In the genomic region with DNA sequence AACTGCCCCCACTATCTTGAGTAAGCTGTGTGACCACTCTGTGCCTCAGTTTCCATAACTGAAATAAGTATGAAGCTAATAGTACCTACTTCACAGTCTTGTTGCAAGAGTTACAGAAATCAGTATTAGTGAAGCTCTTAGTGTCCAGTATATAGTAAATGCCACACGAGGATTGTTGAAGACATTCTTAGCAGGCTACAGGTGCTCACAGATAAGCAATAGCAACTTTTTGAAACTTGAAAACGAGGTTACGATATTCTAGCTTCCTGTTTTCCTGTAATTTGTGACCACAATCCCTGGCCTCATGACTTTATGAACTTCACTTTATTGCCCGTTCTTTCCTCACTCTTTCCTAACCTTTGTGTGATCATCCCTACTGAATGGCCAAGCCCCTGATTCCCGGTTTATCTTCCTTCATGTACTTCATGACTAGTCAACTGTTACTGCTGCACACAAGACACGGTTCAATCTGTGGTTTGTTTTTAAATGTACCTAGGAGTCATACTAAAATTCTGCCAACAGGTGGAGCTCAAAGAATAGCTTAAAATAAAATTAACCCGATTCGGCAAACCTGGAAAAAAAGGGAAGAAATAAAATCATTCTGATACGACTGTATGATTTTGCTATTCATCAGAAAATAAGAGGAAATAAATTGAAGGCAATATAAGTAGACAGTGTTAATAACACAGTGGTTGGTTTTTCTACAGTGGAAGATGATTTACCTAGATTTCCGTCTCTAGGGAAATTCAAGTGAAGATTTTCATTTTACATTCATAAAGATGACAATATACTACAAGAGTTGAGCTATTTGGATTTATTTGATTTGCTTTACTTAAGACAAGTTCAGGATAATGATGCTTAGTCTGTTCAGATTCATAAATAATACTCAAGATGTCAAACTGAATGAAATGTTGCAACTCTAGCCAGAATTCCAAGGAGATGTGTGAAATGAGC, we compare ENCODE assay signal across 8 cellular contexts. TPM values are rescaled to one million over a fixed set of nuclear protein-coding genes. Genes with fewer than 3 reads are reported as not detected.
DNase-seq lines count a peak whose midpoint lies in the region; ATAC-seq and TF ChIP-seq lines count a peak whose summit lies in the region.

No MANE protein-coding gene starts in this region.

- no peaks in the 10 kb centered on the region for H3K27me3 Mint-ChIP-seq in T-helper 17 cell

- H3K4me1 ChIP-seq in psoas muscle: no peaks in the 10 kb centered on the region

- H3K27ac Mint-ChIP-seq in T-helper 17 cell: no peak overlapping the region

- H3K4me1 Mint-ChIP-seq in T-helper 17 cell: peaks cover 20% of the 10 kb centered on the region

- H3K36me3 ChIP-seq in psoas muscle (ENCODE audit: insufficient read depth in 1 of 2, low read depth in 1 of 2): no peaks in the 10 kb centered on the region

- no peaks in the 10 kb centered on the region for H3K9me3 ChIP-seq in T-helper 17 cell (ENCODE audit: control insufficient read depth, low read length, poor library complexity, severe bottlenecking)
- H3K9me3 ChIP-seq in psoas muscle: no peaks in the 10 kb centered on the region

- H3K27me3 ChIP-seq in psoas muscle (ENCODE audit: insufficient read depth in 3 of 3, low read length in 2 of 3): peaks cover 0 to 1% (median 0%) of the 10 kb centered on the region in 3 donors

- peak; percentile 54 for DNase-seq in DMS114 treated with DMSO at 0.1 percent for 48 hours (lab: John Stamatoyannopoulos, UW; ENCODE audit: unreplicated experiment)
- peak; percentile 47 for DNase-seq in NCI-H1105 treated with DMSO at 0.1 percent for 48 hours (lab: John Stamatoyannopoulos, UW)
- peak in 1 of 3 donors; percentile 6 for DNase-seq in T-helper 17 cell
- DNase-seq in foreskin fibroblast: peak; percentile 41 to 75
- DNase-seq in psoas muscle: no peak
- DNase-seq in cerebellar nuclear complex (lab: John Stamatoyannopoulos, UW): no peak

- ATAC-seq in GM21528 (IDR thresholded peaks at IDR 0.05; ENCODE audit: low FRiP score, unreplicated experiment) (peak; percentile 56), T-helper 17 cell (peak; percentile 74), psoas muscle (peak in 2 of 4 donors; percentile 34 to 38), HG03439 (IDR thresholded peaks at IDR 0.05; ENCODE audit: unreplicated experiment) (no peak)

- peaks cover 1% of the 10 kb centered on the region for H3K36me3 Mint-ChIP-seq in T-helper 17 cell (ENCODE audit: low read depth)

- H3K4me3 Mint-ChIP-seq in T-helper 17 cell: no peak overlapping the region

- H3K27ac ChIP-seq in psoas muscle: no peak overlapping the region

- H3K4me3 ChIP-seq in foreskin fibroblast (ENCODE audit: low read depth in 1 of 2, low read length in 2 of 2) (no peak overlapping the region), psoas muscle (no peak overlapping the region)

- intact Hi-C loops in psoas muscle (cut with DNase I): loop anchor here in 1 of 2 donors (5.0 to 10.0 kb wide), 2 partner anchors 105 to 473 kb away; no protein-coding TSS in a partner anchor

- peak; percentile 49 for TF ChIP-seq CTCF in foreskin fibroblast (IDR thresholded peaks at IDR 0.05; ENCODE audit: low read depth, low read length)
- peak; percentile 45 for TF ChIP-seq CTCF in psoas muscle (IDR thresholded peaks at IDR 0.05)

- WGBS in psoas muscle, 3 donors: 34 to 38% (median 36%) methylated on average over 10 of the region's 10 CpGs

RNA-seq across cellular contexts. Expression of a gene that starts 38.1 kb away (rescaled TPM):
- total RNA-seq in T-helper 17 cell (10 to 100 TPM; 80.7 to 86.4 TPM), psoas muscle (10 to 100 TPM; 26.1 to 49.0 (median 39.7) TPM)
- 10 to 100 TPM; 14.2 to 36.9 (median 19.0) TPM for polyA plus RNA-seq in psoas muscle

Comparison
In these comparisons a context has a peak if more than half of its experiments do, and no peak if none do; other contexts are left out.
1. DNase-seq: peak in DMS114 treated with DMSO at 0.1 percent for 48 hours (single experiment), NCI-H1105 treated with DMSO at 0.1 percent for 48 hours (single experiment) and foreskin fibroblast (2 of 2); none in psoas muscle (0 of 2) and cerebellar nuclear complex (0 of 2).